ENCODE assay signal across 21 cellular contexts in the genomic region with DNA sequence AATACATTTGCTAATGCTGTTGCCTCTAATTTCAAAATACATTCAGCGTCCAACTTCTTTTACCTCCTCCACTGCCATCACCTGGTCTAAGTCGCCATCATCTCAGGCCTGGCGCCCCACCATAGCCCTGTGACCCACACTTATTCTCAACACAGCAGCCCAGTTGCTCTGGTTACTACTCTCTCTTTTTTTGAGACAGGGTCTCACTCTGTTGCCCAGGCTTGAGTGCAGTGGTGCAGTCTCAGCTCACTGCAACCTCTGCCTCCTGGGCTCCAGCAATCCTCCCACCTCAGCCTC. TPM values are rescaled to one million over a fixed set of nuclear protein-coding genes. Genes with fewer than 3 reads are reported as not detected.
A peak's percentile ranks its signal among the peaks of the same experiment; 100 is the strongest.
DNase-seq lines count a peak whose midpoint lies in the region; ATAC-seq and TF ChIP-seq lines count a peak whose summit lies in the region.
"Had no signal": no experiment of that assay in that cellular context is flagged by ENCODE, and none has a peak within 500 bp of the region (broad histone marks: within the 10 kb centered on the region; RNA-seq: fewer than 3 reads in every experiment).

No MANE protein-coding gene starts in this region.

- no peak for TF ChIP-seq EP300 in sigmoid colon (IDR thresholded peaks at IDR 0.05)

- no peaks in the 10 kb centered on the region for H3K27me3 ChIP-seq in sigmoid colon
- H3K27me3 ChIP-seq: BE2C, BLaER1 had no signal

- intact Hi-C loops in sigmoid colon (cut with DNase I): loop anchor here (10.0 kb wide), 2 partner anchors 124 to 516 kb away; a partner anchor contains a TSS

- WGBS in sigmoid colon, 2 donors: 93 to 94% methylated on average over 3 of the region's 3 CpGs

- H3K9me3 ChIP-seq in T-helper 17 cell (ENCODE audit: control insufficient read depth, low read length, poor library complexity, severe bottlenecking) (no peaks in the 10 kb centered on the region), sigmoid colon (no peaks in the 10 kb centered on the region)
- H3K9me3 ChIP-seq: BE2C, BLaER1 had no signal

- H3K9me3 Mint-ChIP-seq in activated naive CD8-positive, alpha-beta T cell treated with anti-CD3 and anti-CD28 coated beads, Interleukin-2, amount 50 U/mL, for 24 hours: peaks cover 8% of the 10 kb centered on the region
- H3K9me3 Mint-ChIP-seq in activated naive CD8-positive, alpha-beta T cell treated with anti-CD3 and anti-CD28 coated beads for 36 hours: peaks cover 5% of the 10 kb centered on the region
- H3K9me3 Mint-ChIP-seq in neural crest cell: no peaks in the 10 kb centered on the region

- no peak for DNase-seq in activated naive CD8-positive, alpha-beta T cell treated with anti-CD3 and anti-CD28 coated beads, Interleukin-2, amount 50 U/mL, for 24 hours
- no peak for DNase-seq in activated naive CD8-positive, alpha-beta T cell treated with anti-CD3 and anti-CD28 coated beads for 36 hours
- no peak for DNase-seq in T-helper 17 cell
- DNase-seq in neural crest cell (ENCODE audit: low read depth, low spot score): no peak
- peak; percentile 4 for DNase-seq in sigmoid colon
- DNase-seq in NCI-H1694 treated with DMSO at 0.1 percent for 48 hours (lab: John Stamatoyannopoulos, UW): no peak
- DNase-seq in DMS153 treated with DMSO at 0.1 percent for 48 hours (lab: John Stamatoyannopoulos, UW; ENCODE audit: unreplicated experiment): no peak
- DNase-seq: 8988T; ACHN; BE2C; CD4-positive, alpha-beta memory T cell; CD4-positive, CD25-positive, alpha-beta regulatory T cell; CD8-positive, alpha-beta memory T cell; COR-L47; DMS 273 treated with DMSO at 0.1 percent for 48 hours; DMS153; DMS79 treated with DMSO at 0.1 percent for 48 hours; GF-D8 had no signal

- ATAC-seq in activated naive CD8-positive, alpha-beta T cell treated with anti-CD3 and anti-CD28 coated beads, Interleukin-2, amount 50 U/mL, for 24 hours: no peak
- no peak for ATAC-seq in T-helper 17 cell

- H3K4me3 ChIP-seq in sigmoid colon: no peak overlapping the region
- H3K4me3 ChIP-seq: BLaER1 had no signal

- H3K4me1 Mint-ChIP-seq in activated naive CD8-positive, alpha-beta T cell treated with anti-CD3 and anti-CD28 coated beads, Interleukin-2, amount 50 U/mL, for 24 hours: no peaks in the 10 kb centered on the region
- H3K4me1 Mint-ChIP-seq in activated naive CD8-positive, alpha-beta T cell treated with anti-CD3 and anti-CD28 coated beads for 36 hours: no peaks in the 10 kb centered on the region
- peaks cover 4% of the 10 kb centered on the region for H3K4me1 Mint-ChIP-seq in T-helper 17 cell
- peaks cover 53% of the 10 kb centered on the region for H3K4me1 Mint-ChIP-seq in neural crest cell
- H3K4me1 Mint-ChIP-seq: CD14-positive monocyte; CD8-positive, alpha-beta memory T cell had no signal

- no peak for TF ChIP-seq POLR2A in sigmoid colon (IDR thresholded peaks at IDR 0.05)

- peak overlapping the region; percentile 59 for H3K27ac Mint-ChIP-seq in activated naive CD8-positive, alpha-beta T cell treated with anti-CD3 and anti-CD28 coated beads, Interleukin-2, amount 50 U/mL, for 24 hours
- H3K27ac Mint-ChIP-seq in activated naive CD8-positive, alpha-beta T cell treated with anti-CD3 and anti-CD28 coated beads for 36 hours: no peak overlapping the region
- H3K27ac Mint-ChIP-seq in T-helper 17 cell (peak overlapping the region; percentile 17), neural crest cell (ENCODE audit: unreplicated experiment) (no peak overlapping the region)
- H3K27ac Mint-ChIP-seq: CD14-positive monocyte; CD8-positive, alpha-beta memory T cell had no signal

- peaks cover 5% of the 10 kb centered on the region for H3K27me3 Mint-ChIP-seq in activated naive CD8-positive, alpha-beta T cell treated with anti-CD3 and anti-CD28 coated beads, Interleukin-2, amount 50 U/mL, for 24 hours
- H3K27me3 Mint-ChIP-seq in activated naive CD8-positive, alpha-beta T cell treated with anti-CD3 and anti-CD28 coated beads for 36 hours: no peaks in the 10 kb centered on the region
- H3K27me3 Mint-ChIP-seq in T-helper 17 cell (peaks cover 9% of the 10 kb centered on the region), neural crest cell (ENCODE audit: low read depth) (peaks cover under 1% of the 10 kb centered on the region)

- TF ChIP-seq CTCF in neural crest cell (conservative IDR thresholded peaks at IDR 0.05): no peak
- no peak for TF ChIP-seq CTCF in sigmoid colon (IDR thresholded peaks at IDR 0.05)

- no peak overlapping the region for H3K27ac ChIP-seq in sigmoid colon
- H3K27ac ChIP-seq: BLaER1 had no signal

- H3K36me3 ChIP-seq in sigmoid colon: no peaks in the 10 kb centered on the region
- H3K36me3 ChIP-seq: BE2C, BLaER1 had no signal

- H3K36me3 Mint-ChIP-seq in activated naive CD8-positive, alpha-beta T cell treated with anti-CD3 and anti-CD28 coated beads, Interleukin-2, amount 50 U/mL, for 24 hours (ENCODE audit: low read depth): no peaks in the 10 kb centered on the region
- peaks cover 2% of the 10 kb centered on the region for H3K36me3 Mint-ChIP-seq in activated naive CD8-positive, alpha-beta T cell treated with anti-CD3 and anti-CD28 coated beads for 36 hours
- H3K36me3 Mint-ChIP-seq in T-helper 17 cell (ENCODE audit: low read depth): peaks cover 2% of the 10 kb centered on the region
- H3K36me3 Mint-ChIP-seq in neural crest cell (ENCODE audit: low read depth): no peaks in the 10 kb centered on the region
- H3K36me3 Mint-ChIP-seq: CD14-positive monocyte; CD4-positive, alpha-beta memory T cell; CD4-positive, CD25-positive, alpha-beta regulatory T cell had no signal

- no peaks in the 10 kb centered on the region for H3K4me1 ChIP-seq in sigmoid colon
- H3K4me1 ChIP-seq: BE2C had no signal

- no peak overlapping the region for H3K4me3 Mint-ChIP-seq in activated naive CD8-positive, alpha-beta T cell treated with anti-CD3 and anti-CD28 coated beads, Interleukin-2, amount 50 U/mL, for 24 hours
- no peak overlapping the region for H3K4me3 Mint-ChIP-seq in activated naive CD8-positive, alpha-beta T cell treated with anti-CD3 and anti-CD28 coated beads for 36 hours
- H3K4me3 Mint-ChIP-seq in T-helper 17 cell (no peak overlapping the region), neural crest cell (peak overlapping the region; percentile 47)
- H3K4me3 Mint-ChIP-seq: CD14-positive monocyte; CD4-positive, alpha-beta memory T cell; CD4-positive, CD25-positive, alpha-beta regulatory T cell; CD8-positive, alpha-beta memory T cell had no signal

RNA-seq across cellular contexts. Expression of a gene that starts 7.5 kb away (rescaled TPM):
- under 1 TPM; 0.86 to 0.87 TPM for total RNA-seq in activated naive CD8-positive, alpha-beta T cell treated with anti-CD3 and anti-CD28 coated beads for 36 hours
- total RNA-seq in T-helper 17 cell (1 to 10 TPM; 1.5 to 2.8 TPM), neural crest cell (49.8 and 54.7 TPM in 2 replicates), sigmoid colon (10 to 100 TPM in 3 of 4 donors, 1 to 10 TPM in 1; 6.7 to 18.0 (median 11.5) TPM)
- polyA plus RNA-seq in sigmoid colon: 1 to 10 TPM in 2 of 3 donors, under 1 TPM in 1; under 0.01 to 2.8 (median 1.5) TPM
- polyA plus RNA-seq: AG04450, CD14-positive monocyte had no signal

Comparison
In these comparisons a context has a peak if more than half of its experiments do, and no peak if none do; other contexts are left out.
1. H3K27ac Mint-ChIP-seq: peak in activated naive CD8-positive, alpha-beta T cell treated with anti-CD3 and anti-CD28 coated beads, Interleukin-2, amount 50 U/mL, for 24 hours (single experiment) and T-helper 17 cell (single experiment); none in activated naive CD8-positive, alpha-beta T cell treated with anti-CD3 and anti-CD28 coated beads for 36 hours (single experiment) and neural crest cell (single experiment).